21 cellular contexts compared by ENCODE assay signal in the genomic region with DNA sequence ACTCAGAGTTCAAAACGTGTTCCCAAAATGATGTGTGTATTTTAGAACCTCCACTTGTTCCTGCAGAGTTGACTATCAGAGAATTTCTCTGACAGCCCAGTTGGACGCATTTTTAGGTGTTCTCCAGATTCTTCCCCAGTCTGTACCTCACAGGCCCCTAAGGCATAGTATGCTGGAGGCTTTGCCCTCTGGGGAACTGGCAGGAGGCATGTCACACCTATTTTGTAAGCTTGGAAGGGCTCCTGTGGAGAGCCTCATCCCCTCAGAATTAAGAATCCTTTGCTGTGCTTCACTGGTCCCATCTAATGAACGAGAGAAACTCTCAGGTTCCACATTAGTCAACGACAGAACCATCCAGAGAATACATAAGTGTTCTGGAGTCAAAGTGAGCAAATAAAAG.
"Had no signal": no experiment of that assay in that cellular context is flagged by ENCODE, and none has a peak within 500 bp of the region (broad histone marks: within the 10 kb centered on the region; RNA-seq: fewer than 3 reads in every experiment).

No MANE protein-coding gene starts in this region.

- H3K4me1 Mint-ChIP-seq: activated naive CD8-positive, alpha-beta T cell treated with anti-CD3 and anti-CD28 coated beads for 36 hours; stimulated activated memory B cell treated with anti-CD40 and anti-IgM and Interleukin-4, amounts not matched to agents 10 μg/mL and 1 μg/mL and 100 μg/mL, for 72 hours; T-cell had no signal

- H3K9me3 Mint-ChIP-seq: activated CD4-positive, alpha-beta memory T cell treated with anti-CD3 and anti-CD28 coated beads for 36 hours; activated naive CD8-positive, alpha-beta T cell treated with anti-CD3 and anti-CD28 coated beads for 36 hours; natural killer cell treated with Interleukin-12 subunit alpha and Interleukin-12 subunit beta and Interleukin-15 and Interleukin-18, amount 100 ng/mL, for 72 hours; stimulated activated memory B cell treated with anti-CD40 and anti-IgM and Interleukin-4, amounts not matched to agents 10 μg/mL and 1 μg/mL and 100 μg/mL, for 72 hours; T-cell; T-helper 2 cell treated with Interferon-gamma antibody and Interleukin-4, amounts not matched to agents 5 μg/mL and 100 μg/mL, for 36 hours; type B pancreatic cell had no signal

- H3K36me3 ChIP-seq: left lung had no signal

- H3K27me3 ChIP-seq: left lung, testis had no signal

- DNase-seq: activated CD4-positive, alpha-beta memory T cell treated with anti-CD3 and anti-CD28 coated beads for 36 hours; activated CD4-positive, alpha-beta T cell treated with anti-CD3 and anti-CD28 coated beads for 4 hours; activated CD4-positive, CD25-positive, alpha-beta regulatory T cell; activated naive CD4-positive, alpha-beta T cell treated with Interleukin-2 at 50 U/mL for 16 hours; activated naive CD8-positive, alpha-beta T cell treated with anti-CD3 and anti-CD28 coated beads for 36 hours; activated T-cell treated with anti-CD3 and anti-CD28 coated beads, Interleukin-2, amount 50 U/mL, for 48 hours; cortex of kidney; kidney glomerular epithelial cell; left lung; midbrain; small intestine; stimulated activated CD4-positive, alpha-beta T cell treated with anti-CD3 and anti-CD28 coated beads, Interleukin-15, amount 100 ng/mL, for 24 hours; T-cell had no signal

- H3K4me3 ChIP-seq: left lung, lung, testis had no signal

- H3K27ac ChIP-seq: foreskin keratinocyte, left lung had no signal

- H3K9me3 ChIP-seq: left lung, testis had no signal

- H3K36me3 Mint-ChIP-seq: activated CD4-positive, alpha-beta memory T cell treated with anti-CD3 and anti-CD28 coated beads for 36 hours; activated naive CD8-positive, alpha-beta T cell treated with anti-CD3 and anti-CD28 coated beads for 36 hours; natural killer cell treated with Interleukin-12 subunit alpha and Interleukin-12 subunit beta and Interleukin-15 and Interleukin-18, amount 100 ng/mL, for 72 hours; stimulated activated memory B cell treated with anti-CD40 and anti-IgM and Interleukin-4, amounts not matched to agents 10 μg/mL and 1 μg/mL and 100 μg/mL, for 72 hours; T-cell; type B pancreatic cell had no signal

- H3K27ac Mint-ChIP-seq: activated CD4-positive, alpha-beta memory T cell treated with anti-CD3 and anti-CD28 coated beads for 36 hours; activated naive CD8-positive, alpha-beta T cell treated with anti-CD3 and anti-CD28 coated beads for 36 hours; natural killer cell treated with Interleukin-12 subunit alpha and Interleukin-12 subunit beta and Interleukin-15 and Interleukin-18, amount 100 ng/mL, for 72 hours; stimulated activated memory B cell treated with anti-CD40 and anti-IgM and Interleukin-4, amounts not matched to agents 10 μg/mL and 1 μg/mL and 100 μg/mL, for 72 hours; T-cell; T-helper 2 cell treated with Interferon-gamma antibody and Interleukin-4, amounts not matched to agents 5 μg/mL and 100 μg/mL, for 36 hours; type B pancreatic cell had no signal

- ATAC-seq: natural killer cell treated with Interleukin-12 subunit alpha and Interleukin-12 subunit beta and Interleukin-15 and Interleukin-18, amount 100 ng/mL, for 72 hours; sciatic nerve; stimulated activated memory B cell treated with anti-CD40 and anti-IgM and Interleukin-4, amounts not matched to agents 10 μg/mL and 1 μg/mL and 100 μg/mL, for 72 hours; T-cell had no signal

- H3K27me3 Mint-ChIP-seq: activated naive CD8-positive, alpha-beta T cell treated with anti-CD3 and anti-CD28 coated beads for 36 hours had no signal

- H3K4me3 Mint-ChIP-seq: activated CD4-positive, alpha-beta memory T cell treated with anti-CD3 and anti-CD28 coated beads for 36 hours; activated naive CD8-positive, alpha-beta T cell treated with anti-CD3 and anti-CD28 coated beads for 36 hours; natural killer cell treated with Interleukin-12 subunit alpha and Interleukin-12 subunit beta and Interleukin-15 and Interleukin-18, amount 100 ng/mL, for 72 hours; stimulated activated memory B cell treated with anti-CD40 and anti-IgM and Interleukin-4, amounts not matched to agents 10 μg/mL and 1 μg/mL and 100 μg/mL, for 72 hours; T-cell; T-helper 2 cell treated with Interferon-gamma antibody and Interleukin-4, amounts not matched to agents 5 μg/mL and 100 μg/mL, for 36 hours had no signal
